8 cellular contexts compared by ENCODE assay signal in the genomic region with DNA sequence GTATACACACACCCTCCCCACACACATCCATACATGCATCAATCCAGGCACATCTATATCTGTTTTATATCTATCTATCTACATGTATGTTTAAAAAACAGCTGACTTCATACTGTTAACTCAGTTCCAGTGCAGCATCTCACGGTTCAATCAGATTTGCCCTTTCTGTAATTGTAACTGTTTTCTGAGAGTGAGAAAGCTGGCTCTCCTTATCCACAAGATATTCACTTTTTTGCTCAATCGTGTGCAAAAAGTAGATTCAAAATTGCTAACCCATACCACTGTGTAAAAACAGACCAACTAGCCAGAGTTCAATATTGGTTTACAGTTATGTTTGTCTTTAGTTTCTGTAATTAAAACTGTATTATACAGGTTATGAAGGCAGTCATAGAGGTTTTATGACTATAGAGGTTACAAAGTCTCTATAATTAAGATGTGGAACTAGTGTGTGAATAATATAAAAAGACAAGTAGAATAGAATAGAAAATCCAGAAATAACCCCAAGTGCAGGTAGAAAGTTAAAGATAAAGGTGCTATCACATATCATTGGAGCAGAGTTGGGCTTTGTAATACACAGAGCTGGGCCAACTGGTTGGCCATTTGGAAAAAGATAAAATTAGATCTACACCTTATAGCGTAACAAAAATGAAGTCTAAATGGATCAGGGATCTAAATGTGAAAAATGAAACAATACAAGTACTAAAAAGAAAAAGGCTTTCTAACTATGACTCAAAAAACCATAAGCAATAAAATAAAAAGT. TPM values are rescaled to one million over a fixed set of nuclear protein-coding genes. Genes with fewer than 3 reads are reported as not detected.
A peak's percentile ranks its signal among the peaks of the same experiment; 100 is the strongest.
DNase-seq lines count a peak whose midpoint lies in the region; ATAC-seq and TF ChIP-seq lines count a peak whose summit lies in the region.

No MANE protein-coding gene starts in this region.

- no peaks in the 10 kb centered on the region for H3K36me3 ChIP-seq in CD8-positive, alpha-beta memory T cell (ENCODE audit: insufficient read depth, low read length)
- no peaks in the 10 kb centered on the region for H3K36me3 ChIP-seq in RWPE2 (ENCODE audit: low read depth)
- no peaks in the 10 kb centered on the region for H3K36me3 ChIP-seq in ovary

- peak overlapping the region; percentile 83 for H3K27ac ChIP-seq in CD8-positive, alpha-beta memory T cell (ENCODE audit: low read depth, low read length)
- H3K27ac ChIP-seq in RWPE2 (ENCODE audit: poor library complexity, severe bottlenecking) (no peak overlapping the region), ovary (no peak overlapping the region)

- DNase-seq in CD8-positive, alpha-beta memory T cell, result no peak
- DNase-seq in RWPE2 (ENCODE audit: low spot score) (no peak), epithelial cell of proximal tubule (ENCODE audit: low read depth) (no peak), ovary (no peak), UCSD-AML1 (lab: John Stamatoyannopoulos, UW; ENCODE audit: unreplicated experiment) (no peak)

- H3K4me3 Mint-ChIP-seq in CD8-positive, alpha-beta memory T cell, result peak overlapping the region; percentile 90 to 98 (median 96)

- POLR2A ChIA-PET in CD8-positive, alpha-beta memory T cell (lab: Charles Lee), result interaction anchor here (1.5 kb wide), 1 partner anchor 20 kb away, joined by 6 read pairs; a partner anchor contains a TSS

- H3K36me3 Mint-ChIP-seq in CD8-positive, alpha-beta memory T cell, result peaks cover under 1 to 14% (median 7%) of the 10 kb centered on the region in 3 donors

- TF ChIP-seq EP300 in ovary (IDR thresholded peaks at IDR 0.05), result no peak

- CTCF ChIA-PET in CD8-positive, alpha-beta memory T cell (lab: Charles Lee), result no interaction called here

- intact Hi-C loops in ovary (cut with DNase I), result no loop called here

- ATAC-seq in RWPE2 (ENCODE audit: low read depth) (no peak), GM18498 (IDR thresholded peaks at IDR 0.05; ENCODE audit: unreplicated experiment) (no peak), HG03378 (IDR thresholded peaks at IDR 0.05; ENCODE audit: unreplicated experiment) (no peak), HG02870 (IDR thresholded peaks at IDR 0.05; ENCODE audit: unreplicated experiment) (no peak)

- TF ChIP-seq POLR2A in ovary (IDR thresholded peaks at IDR 0.05), result no peak

- H3K9me3 Mint-ChIP-seq in CD8-positive, alpha-beta memory T cell, result peaks cover 6 to 10% (median 8%) of the 10 kb centered on the region in 5 donors

- H3K27me3 ChIP-seq in CD8-positive, alpha-beta memory T cell (ENCODE audit: insufficient read depth, low read length, poor library complexity, severe bottlenecking), result no peaks in the 10 kb centered on the region
- no peaks in the 10 kb centered on the region for H3K27me3 ChIP-seq in RWPE2 (ENCODE audit: insufficient read depth, poor library complexity, severe bottlenecking)
- H3K27me3 ChIP-seq in ovary, result no peaks in the 10 kb centered on the region

- no peaks in the 10 kb centered on the region for H3K9me3 ChIP-seq in CD8-positive, alpha-beta memory T cell (ENCODE audit: low read length)
- H3K9me3 ChIP-seq in RWPE2 (ENCODE audit: severe bottlenecking) (peaks cover 1% of the 10 kb centered on the region), ovary (no peaks in the 10 kb centered on the region)

- TF ChIP-seq CTCF in RWPE2 (IDR thresholded peaks at IDR 0.05; ENCODE audit: poor library complexity, severe bottlenecking) (no peak), epithelial cell of proximal tubule (conservative IDR thresholded peaks at IDR 0.05; ENCODE audit: low read depth, low read length) (no peak), ovary (IDR thresholded peaks at IDR 0.05) (no peak)

- peaks cover 9% of the 10 kb centered on the region for H3K4me1 ChIP-seq in CD8-positive, alpha-beta memory T cell (ENCODE audit: insufficient read depth, low read length)
- H3K4me1 ChIP-seq in RWPE2 (ENCODE audit: insufficient read depth, poor library complexity, severe bottlenecking), result no peaks in the 10 kb centered on the region
- H3K4me1 ChIP-seq in ovary (ENCODE audit: insufficient read depth), result no peaks in the 10 kb centered on the region

- peak overlapping the region in 4 of 8 donors; percentile 22 to 69 (median 62) for H3K27ac Mint-ChIP-seq in CD8-positive, alpha-beta memory T cell

- peak overlapping the region; percentile 85 for H3K4me3 ChIP-seq in CD8-positive, alpha-beta memory T cell (ENCODE audit: low read length)
- peak overlapping the region; percentile 50 for H3K4me3 ChIP-seq in RWPE2 (ENCODE audit: severe bottlenecking)
- H3K4me3 ChIP-seq in epithelial cell of proximal tubule (ENCODE audit: low read depth, low read length), result peak overlapping the region; percentile 85
- peak overlapping the region; percentile 49 for H3K4me3 ChIP-seq in ovary

- WGBS in ovary, 3 donors, result 53 to 60% (median 56%) methylated on average over 3 of the region's 3 CpGs

- H3K27me3 Mint-ChIP-seq in CD8-positive, alpha-beta memory T cell, result no peaks in the 10 kb centered on the region

- peaks cover 20 to 27% (median 21%) of the 10 kb centered on the region in 3 donors for H3K4me1 Mint-ChIP-seq in CD8-positive, alpha-beta memory T cell

RNA-seq across cellular contexts. Expression of a gene that starts 20.1 kb away (rescaled TPM):
- total RNA-seq in CD8-positive, alpha-beta memory T cell, result 1 to 10 TPM; 2.8 to 3.5 TPM
- 0.78 TPM for polyA plus RNA-seq in CD8-positive, alpha-beta memory T cell
- total RNA-seq in epithelial cell of proximal tubule, result 0.58 and 0.87 TPM in 2 replicates
- total RNA-seq in ovary, result 1 to 10 TPM in 3 of 7 donors, under 1 TPM in 4; 0.12 to 1.1 (median 0.61) TPM
- polyA plus RNA-seq in ovary, result 1 to 10 TPM in 1 of 2 donors, under 1 TPM in 1; 0.39 to 2.2 TPM
